Comparison of ENCODE assay signal across 21 cellular contexts in genomic region chr1:108960719-108961118, GRCh38.
"Had no signal": no experiment of that assay in that cellular context is flagged by ENCODE, and none has a peak within 500 bp of the region (broad histone marks: within the 10 kb centered on the region; RNA-seq: fewer than 3 reads in every experiment).

No MANE protein-coding gene starts in this region.

- DNase-seq: activated CD4-positive, CD25-positive, alpha-beta regulatory T cell treated with anti-CD3 and anti-CD28 coated beads, Interleukin-2, amount 50 U/mL, for 72 hours; activated T-cell treated with anti-CD3 and anti-CD28 coated beads, Interleukin-2, amount 50 U/mL, for 24 hours; colonic mucosa; hippocampal formation; kidney glomerular epithelial cell; left ventricle myocardium inferior; occipital lobe; small intestine; stimulated activated CD4-positive, alpha-beta T cell treated with anti-CD3 and anti-CD28 coated beads, Interleukin-15, amount 100 ng/mL, for 24 hours; stomach; transverse colon had no signal

- H3K36me3 ChIP-seq: breast epithelium, colonic mucosa, transverse colon, vagina had no signal

- H3K4me3 Mint-ChIP-seq: activated T-cell treated with anti-CD3 and anti-CD28 coated beads, Interleukin-2, amount 50 U/mL, for 24 hours; activated T-helper 17 cell treated with anti-CD3 and anti-CD28 coated beads, Interleukin-2, amount 50 U/mL, for 72 hours; mesothelial cell of epicardium; stimulated activated memory B cell treated with anti-CD40 and anti-IgM and Interleukin-4, amounts not matched to agents 10 μg/mL and 1 μg/mL and 100 μg/mL, for 72 hours had no signal

- H3K27me3 ChIP-seq: breast epithelium, colonic mucosa, esophagus muscularis mucosa, stomach, transverse colon, vagina had no signal

- H3K27ac ChIP-seq: breast epithelium, colonic mucosa, esophagus muscularis mucosa, left ventricle myocardium inferior, stomach, transverse colon, vagina had no signal

- H3K9me3 ChIP-seq: breast epithelium, colonic mucosa, esophagus muscularis mucosa, left ventricle myocardium inferior, stomach, transverse colon, vagina had no signal

- FAIRE-seq: astrocyte, frontal cortex, small intestine had no signal

- H3K4me3 ChIP-seq: breast epithelium, colonic mucosa, esophagus muscularis mucosa, left ventricle myocardium inferior, transverse colon, vagina had no signal

- H3K9me3 Mint-ChIP-seq: activated naive CD4-positive, alpha-beta T cell treated with anti-CD3 and anti-CD28 coated beads, Interleukin-2, amount 50 U/mL, for 72 hours; activated T-cell treated with anti-CD3 and anti-CD28 coated beads, Interleukin-2, amount 50 U/mL, for 24 hours; activated T-helper 17 cell treated with anti-CD3 and anti-CD28 coated beads, Interleukin-2, amount 50 U/mL, for 72 hours; mesothelial cell of epicardium; stimulated activated memory B cell treated with anti-CD40 and anti-IgM and Interleukin-4, amounts not matched to agents 10 μg/mL and 1 μg/mL and 100 μg/mL, for 72 hours had no signal

- H3K4me1 ChIP-seq: breast epithelium had no signal

- H3K27me3 Mint-ChIP-seq: activated T-cell treated with anti-CD3 and anti-CD28 coated beads, Interleukin-2, amount 50 U/mL, for 24 hours; activated T-helper 17 cell treated with anti-CD3 and anti-CD28 coated beads, Interleukin-2, amount 50 U/mL, for 72 hours; stimulated activated memory B cell treated with anti-CD40 and anti-IgM and Interleukin-4, amounts not matched to agents 10 μg/mL and 1 μg/mL and 100 μg/mL, for 72 hours had no signal

- ATAC-seq: activated naive CD4-positive, alpha-beta T cell treated with anti-CD3 and anti-CD28 coated beads, Interleukin-2, amount 50 U/mL, for 72 hours; sciatic nerve; stimulated activated memory B cell treated with anti-CD40 and anti-IgM and Interleukin-4, amounts not matched to agents 10 μg/mL and 1 μg/mL and 100 μg/mL, for 72 hours had no signal

- H3K27ac Mint-ChIP-seq: activated naive CD4-positive, alpha-beta T cell treated with anti-CD3 and anti-CD28 coated beads, Interleukin-2, amount 50 U/mL, for 72 hours; activated T-cell treated with anti-CD3 and anti-CD28 coated beads, Interleukin-2, amount 50 U/mL, for 24 hours; activated T-helper 17 cell treated with anti-CD3 and anti-CD28 coated beads, Interleukin-2, amount 50 U/mL, for 72 hours; mesothelial cell of epicardium; stimulated activated memory B cell treated with anti-CD40 and anti-IgM and Interleukin-4, amounts not matched to agents 10 μg/mL and 1 μg/mL and 100 μg/mL, for 72 hours had no signal
